In genomic region chrX:140822184-140822583, GRCh38 we compare ENCODE assay signal across 26 cellular contexts.
DNase-seq lines count a peak whose midpoint lies in the region; ATAC-seq and TF ChIP-seq lines count a peak whose summit lies in the region.
"Had no signal": no experiment of that assay in that cellular context is flagged by ENCODE, and none has a peak within 500 bp of the region (broad histone marks: within the 10 kb centered on the region; RNA-seq: fewer than 3 reads in every experiment).

No MANE protein-coding gene starts in this region.

- no peaks in the 10 kb centered on the region for H3K36me3 Mint-ChIP-seq in activated naive CD4-positive, alpha-beta T cell treated with anti-CD3 and anti-CD28 coated beads, Interleukin-2, amount 10 ng/mL, durations not matched to agents 7 days and 5 days
- H3K36me3 Mint-ChIP-seq in activated naive CD4-positive, alpha-beta T cell treated with anti-CD3 and anti-CD28 coated beads for 36 hours (ENCODE audit: low read depth), result no peaks in the 10 kb centered on the region
- H3K36me3 Mint-ChIP-seq in activated T-helper 2 cell treated with anti-CD3 and anti-CD28 coated beads, Interferon-gamma antibody, Interleukin-2, Interleukin-4, amounts not matched to agents 10 μg/mL and 5 μg/mL and 100 μg/mL, durations not matched to agents 14 hours and 24 hours and 36 hours (ENCODE audit: low read depth), result peaks cover 4% of the 10 kb centered on the region
- H3K36me3 Mint-ChIP-seq in CD4-positive, alpha-beta T cell (ENCODE audit: low read depth), result no peaks in the 10 kb centered on the region
- H3K36me3 Mint-ChIP-seq: CD4-positive, CD25-positive, alpha-beta regulatory T cell had no signal

- peak overlapping the region; percentile 91 for H3K27ac ChIP-seq in OCI-LY7 (ENCODE audit: low read depth, low read length, poor library complexity, severe bottlenecking)
- H3K27ac ChIP-seq in CD4-positive, alpha-beta T cell (ENCODE audit: low read depth, low read length), result no peak overlapping the region
- H3K27ac ChIP-seq: BLaER1, GM23248, PC-9, SJCRH30 had no signal

- H3K9me2 ChIP-seq in OCI-LY7 (ENCODE audit: insufficient read depth, low read length), result no peaks in the 10 kb centered on the region

- H3K27me3 ChIP-seq in CD4-positive, alpha-beta T cell (ENCODE audit: control insufficient read depth, insufficient read depth, low read length), result no peaks in the 10 kb centered on the region
- H3K27me3 ChIP-seq: SJCRH30 had no signal

- TF ChIP-seq CTCF in OCI-LY7 (conservative IDR thresholded peaks at IDR 0.05; ENCODE audit: low read length), result no peak
- TF ChIP-seq CTCF in CD4-positive, alpha-beta T cell (IDR thresholded peaks at IDR 0.05), result no peak

- peak overlapping the region; percentile 50 for H2AFZ ChIP-seq in OCI-LY7 (ENCODE audit: low read length)
- H2AFZ ChIP-seq: GM23248, PC-9 had no signal

- H3K4me3 ChIP-seq in OCI-LY7 (ENCODE audit: low read depth, low read length, poor library complexity, severe bottlenecking), result peak overlapping the region; percentile 63
- H3K4me3 ChIP-seq: BLaER1, GM23248, PC-9, SJCRH30 had no signal

- intact Hi-C loops in activated naive CD4-positive, alpha-beta T cell treated with anti-CD3 and anti-CD28 coated beads for 36 hours (cut with micrococcal nuclease), result no loop called here
- intact Hi-C loops in OCI-LY7 (cut with micrococcal nuclease; ENCODE audit: unreplicated experiment), result loop anchor here (5.0 kb wide), 1 partner anchor 95 kb away; no protein-coding TSS in a partner anchor
- intact Hi-C loops in activated T-helper 2 cell treated with anti-CD3 and anti-CD28 coated beads, Interferon-gamma antibody, Interleukin-2, Interleukin-4, amounts not matched to agents 10 μg/mL and 5 μg/mL and 100 μg/mL, durations not matched to agents 14 hours and 24 hours and 36 hours (cut with micrococcal nuclease), result loop anchor here (1.0 kb wide), 1 partner anchor 95 kb away; no protein-coding TSS in a partner anchor
- intact Hi-C loops in CD4-positive, alpha-beta T cell (cut with DNase I, micrococcal nuclease), result no loop called here

- peaks cover 2% of the 10 kb centered on the region for H3K9me3 Mint-ChIP-seq in activated naive CD4-positive, alpha-beta T cell treated with anti-CD3 and anti-CD28 coated beads, Interleukin-2, amount 10 ng/mL, durations not matched to agents 7 days and 5 days
- H3K9me3 Mint-ChIP-seq in activated naive CD4-positive, alpha-beta T cell treated with anti-CD3 and anti-CD28 coated beads for 36 hours, result no peaks in the 10 kb centered on the region
- H3K9me3 Mint-ChIP-seq in activated T-helper 2 cell treated with anti-CD3 and anti-CD28 coated beads, Interferon-gamma antibody, Interleukin-2, Interleukin-4, amounts not matched to agents 10 μg/mL and 5 μg/mL and 100 μg/mL, durations not matched to agents 14 hours and 24 hours and 36 hours, result no peaks in the 10 kb centered on the region
- H3K9me3 Mint-ChIP-seq in CD4-positive, alpha-beta T cell, result no peaks in the 10 kb centered on the region

- no TSS peak for BruUV-seq in OCI-LY7 (replicated peaks; lab: Mats Ljungman, UMichigan)

- ATAC-seq in CD4-positive, alpha-beta T cell (ENCODE audit: poor library complexity), result no peak
- ATAC-seq in HG03097 (IDR thresholded peaks at IDR 0.05; ENCODE audit: low FRiP score, unreplicated experiment), result no peak
- ATAC-seq: Right ventricle myocardium inferior, SK-N-SH treated with all-trans-retinoic acid at 6 μM for 48 hours had no signal

- no peaks in the 10 kb centered on the region for H4K20me1 ChIP-seq in OCI-LY7 (ENCODE audit: insufficient read depth, low read length)

- peak overlapping the region; percentile 84 for H3K27ac Mint-ChIP-seq in activated naive CD4-positive, alpha-beta T cell treated with anti-CD3 and anti-CD28 coated beads, Interleukin-2, amount 10 ng/mL, durations not matched to agents 7 days and 5 days
- no peak overlapping the region for H3K27ac Mint-ChIP-seq in activated naive CD4-positive, alpha-beta T cell treated with anti-CD3 and anti-CD28 coated beads for 36 hours
- H3K27ac Mint-ChIP-seq in activated T-helper 2 cell treated with anti-CD3 and anti-CD28 coated beads, Interferon-gamma antibody, Interleukin-2, Interleukin-4, amounts not matched to agents 10 μg/mL and 5 μg/mL and 100 μg/mL, durations not matched to agents 14 hours and 24 hours and 36 hours, result peak overlapping the region; percentile 78
- H3K27ac Mint-ChIP-seq in CD4-positive, alpha-beta T cell, result no peak overlapping the region
- H3K27ac Mint-ChIP-seq: CD4-positive, CD25-positive, alpha-beta regulatory T cell; H9 had no signal

- peaks cover 35% of the 10 kb centered on the region for H3K4me1 ChIP-seq in OCI-LY7 (ENCODE audit: insufficient read depth, low read length, poor library complexity, severe bottlenecking)
- H3K4me1 ChIP-seq: SJCRH30 had no signal

- no peak for DNase-seq in activated naive CD4-positive, alpha-beta T cell treated with anti-CD3 and anti-CD28 coated beads, Interleukin-2, amount 10 ng/mL, durations not matched to agents 7 days and 5 days
- no peak for DNase-seq in activated naive CD4-positive, alpha-beta T cell treated with anti-CD3 and anti-CD28 coated beads for 36 hours
- peak; percentile 53 for DNase-seq in OCI-LY7 (ENCODE audit: low spot score)
- no peak for DNase-seq in activated T-helper 2 cell treated with anti-CD3 and anti-CD28 coated beads, Interferon-gamma antibody, Interleukin-2, Interleukin-4, amounts not matched to agents 10 μg/mL and 5 μg/mL and 100 μg/mL, durations not matched to agents 14 hours and 24 hours and 36 hours (ENCODE audit: low spot score)
- DNase-seq in CD4-positive, alpha-beta T cell, result no peak
- no peak for DNase-seq in stimulated activated CD4-positive, alpha-beta T cell treated with anti-CD3 and anti-CD28 coated beads, Interleukin-2, amount 100 ng/mL, for 48 hours
- no peak for DNase-seq in germinal center (ENCODE audit: low spot score)
- DNase-seq: CD4-positive, CD25-positive, alpha-beta regulatory T cell; GM23248; H9; KG1; NCI-H1092; NCI-H1417 treated with DMSO at 0.1 percent for 48 hours; NCI-H1694 treated with DMSO at 0.1 percent for 48 hours; NCI-H2081 treated with DMSO at 0.1 percent for 48 hours; NCI-H2171 treated with DMSO at 0.1 percent for 48 hours; NCI-H345; NCI-H524 treated with DMSO at 0.1 percent for 48 hours; NCI-H774; NK-92 treated with Interleukin-12 subunit alpha and Interleukin-12 subunit beta, amount 100 ng/mL, for 24 hours; PC-9; SJCRH30 had no signal

- CTCF ChIA-PET in activated naive CD4-positive, alpha-beta T cell treated with anti-CD3 and anti-CD28 coated beads, Interleukin-2, amount 10 ng/mL, durations not matched to agents 7 days and 5 days (lab: Charles Lee), result no interaction called here
- CTCF ChIA-PET in activated naive CD4-positive, alpha-beta T cell treated with anti-CD3 and anti-CD28 coated beads for 36 hours (lab: Charles Lee), result no interaction called here
- CTCF ChIA-PET in OCI-LY7 (lab: Charles Lee; ENCODE audit: unreplicated experiment), result no interaction called here
- CTCF ChIA-PET in CD4-positive, alpha-beta T cell (lab: Charles Lee), result no interaction called here

- no peaks in the 10 kb centered on the region for H3K27me3 Mint-ChIP-seq in activated naive CD4-positive, alpha-beta T cell treated with anti-CD3 and anti-CD28 coated beads, Interleukin-2, amount 10 ng/mL, durations not matched to agents 7 days and 5 days
- peaks cover 2% of the 10 kb centered on the region for H3K27me3 Mint-ChIP-seq in activated naive CD4-positive, alpha-beta T cell treated with anti-CD3 and anti-CD28 coated beads for 36 hours (ENCODE audit: low read depth)
- no peaks in the 10 kb centered on the region for H3K27me3 Mint-ChIP-seq in activated T-helper 2 cell treated with anti-CD3 and anti-CD28 coated beads, Interferon-gamma antibody, Interleukin-2, Interleukin-4, amounts not matched to agents 10 μg/mL and 5 μg/mL and 100 μg/mL, durations not matched to agents 14 hours and 24 hours and 36 hours (ENCODE audit: low read depth)
- H3K27me3 Mint-ChIP-seq in CD4-positive, alpha-beta T cell, result no peaks in the 10 kb centered on the region
- H3K27me3 Mint-ChIP-seq: CD4-positive, CD25-positive, alpha-beta regulatory T cell had no signal

- peak overlapping the region; percentile 51 for H3K4me2 ChIP-seq in OCI-LY7 (ENCODE audit: low read length)
- H3K4me2 ChIP-seq: PC-9 had no signal

- H3K79me2 ChIP-seq in OCI-LY7 (ENCODE audit: insufficient read depth, low read depth, low read length), result no peaks in the 10 kb centered on the region

- POLR2A ChIA-PET in OCI-LY7 (lab: Charles Lee), result interaction anchor here (1.0 to 1.1 kb wide), 2 partner anchors 15 to 62 kb away, joined by 3 read pairs; no protein-coding TSS in a partner anchor
- POLR2A ChIA-PET in CD4-positive, alpha-beta T cell (lab: Charles Lee), result no interaction called here

- H3K9me3 ChIP-seq in OCI-LY7 (ENCODE audit: low read length), result no peaks in the 10 kb centered on the region
- no peaks in the 10 kb centered on the region for H3K9me3 ChIP-seq in CD4-positive, alpha-beta T cell (ENCODE audit: control insufficient read depth, low read length)
- H3K9me3 ChIP-seq: BLaER1, SJCRH30 had no signal

- peaks cover 22% of the 10 kb centered on the region for H3K4me1 Mint-ChIP-seq in activated naive CD4-positive, alpha-beta T cell treated with anti-CD3 and anti-CD28 coated beads, Interleukin-2, amount 10 ng/mL, durations not matched to agents 7 days and 5 days
- no peaks in the 10 kb centered on the region for H3K4me1 Mint-ChIP-seq in activated naive CD4-positive, alpha-beta T cell treated with anti-CD3 and anti-CD28 coated beads for 36 hours (ENCODE audit: low read depth)
- peaks cover 10% of the 10 kb centered on the region for H3K4me1 Mint-ChIP-seq in activated T-helper 2 cell treated with anti-CD3 and anti-CD28 coated beads, Interferon-gamma antibody, Interleukin-2, Interleukin-4, amounts not matched to agents 10 μg/mL and 5 μg/mL and 100 μg/mL, durations not matched to agents 14 hours and 24 hours and 36 hours (ENCODE audit: low read depth)
- no peaks in the 10 kb centered on the region for H3K4me1 Mint-ChIP-seq in CD4-positive, alpha-beta T cell (ENCODE audit: low read depth)
- H3K4me1 Mint-ChIP-seq: CD4-positive, CD25-positive, alpha-beta regulatory T cell had no signal

- H3K4me3 Mint-ChIP-seq in activated naive CD4-positive, alpha-beta T cell treated with anti-CD3 and anti-CD28 coated beads, Interleukin-2, amount 10 ng/mL, durations not matched to agents 7 days and 5 days, result no peak overlapping the region
- H3K4me3 Mint-ChIP-seq in activated naive CD4-positive, alpha-beta T cell treated with anti-CD3 and anti-CD28 coated beads for 36 hours, result no peak overlapping the region
- no peak overlapping the region for H3K4me3 Mint-ChIP-seq in activated T-helper 2 cell treated with anti-CD3 and anti-CD28 coated beads, Interferon-gamma antibody, Interleukin-2, Interleukin-4, amounts not matched to agents 10 μg/mL and 5 μg/mL and 100 μg/mL, durations not matched to agents 14 hours and 24 hours and 36 hours (ENCODE audit: low read depth)
- no peak overlapping the region for H3K4me3 Mint-ChIP-seq in CD4-positive, alpha-beta T cell
- H3K4me3 Mint-ChIP-seq: CD4-positive, CD25-positive, alpha-beta regulatory T cell; H9 had no signal

- H3K36me3 ChIP-seq in OCI-LY7 (ENCODE audit: insufficient read depth, low read length), result no peaks in the 10 kb centered on the region
- H3K36me3 ChIP-seq: BLaER1, SJCRH30 had no signal

Comparison
In these comparisons a context has a peak if more than half of its experiments do, and no peak if none do; other contexts are left out.
1. H3K27ac Mint-ChIP-seq: peak in activated naive CD4-positive, alpha-beta T cell treated with anti-CD3 and anti-CD28 coated beads, Interleukin-2, amount 10 ng/mL, durations not matched to agents 7 days and 5 days (single experiment) and activated T-helper 2 cell treated with anti-CD3 and anti-CD28 coated beads, Interferon-gamma antibody, Interleukin-2, Interleukin-4, amounts not matched to agents 10 μg/mL and 5 μg/mL and 100 μg/mL, durations not matched to agents 14 hours and 24 hours and 36 hours (single experiment); none in activated naive CD4-positive, alpha-beta T cell treated with anti-CD3 and anti-CD28 coated beads for 36 hours (single experiment) and CD4-positive, alpha-beta T cell (single experiment).
2. intact Hi-C loops: an anchor here in OCI-LY7 (5.0 kb wide) and activated T-helper 2 cell treated with anti-CD3 and anti-CD28 coated beads, Interferon-gamma antibody, Interleukin-2, Interleukin-4, amounts not matched to agents 10 μg/mL and 5 μg/mL and 100 μg/mL, durations not matched to agents 14 hours and 24 hours and 36 hours (1.0 kb wide); none called in activated naive CD4-positive, alpha-beta T cell treated with anti-CD3 and anti-CD28 coated beads for 36 hours and CD4-positive, alpha-beta T cell.